Comparison of ENCODE assay signal across 1 cellular context in genomic region chrX:22699591-22700091, GRCh38.
TF ChIP-seq lines count a peak whose summit lies in the region.

No MANE protein-coding gene starts in this region.

TF ChIP-seq in endothelial cell of umbilical vein, 7 proteins besides CTCF, POLR2A, EP300 and RAD21 (continued from another document):
- TF ChIP-seq MAX (IDR thresholded peaks at IDR 0.05; ENCODE audit: insufficient read depth, insufficient read length), result no peak
- TF ChIP-seq POLR2AphosphoS5 (IDR thresholded peaks at IDR 0.05; ENCODE audit: insufficient read depth, low read depth, low read length), result no peak
